ENCODE assay signal across 1 cellular context in genomic region chr15:31111091-31111647, GRCh38.
TF ChIP-seq lines count a peak whose summit lies in the region.

No MANE protein-coding gene starts in this region.

TF ChIP-seq in IMR-90, 13 proteins besides CTCF, POLR2A, EP300 and RAD21 (continued from another document):
- TF ChIP-seq ELK1 (IDR thresholded peaks at IDR 0.05; ENCODE audit: borderline replicate concordance, low read depth, low read length) = no peak
TF ChIP-seq in IMR-90: peak in this region for 0.
